1 cellular context compared by ENCODE assay signal in genomic region chr3:49465269-49466034, GRCh38.
TF ChIP-seq lines count a peak whose summit lies in the region.

No MANE protein-coding gene starts in this region.

TF ChIP-seq in K562, 482 proteins besides CTCF, POLR2A, EP300 and RAD21 (continued from another document and continues in another):
- no peak for TF ChIP-seq ZNF639 (CRISPR knock-in tag; conservative IDR thresholded peaks at IDR 0.05 in 1 of 2, IDR thresholded peaks at IDR 0.05 in 1 of 2)
- no peak for TF ChIP-seq NCOA6 (IDR thresholded peaks at IDR 0.05)
- TF ChIP-seq U2AF1 (optimal IDR thresholded peaks at IDR 0.05; ENCODE audit: low read depth, low read length): no peak
- no peak for TF ChIP-seq ID3 (CRISPR knock-in tag; IDR thresholded peaks at IDR 0.05)
- no peak for TF ChIP-seq ID3 (tag; IDR thresholded peaks at IDR 0.05)
- peak; percentile 85 for TF ChIP-seq CBFA2T3 (IDR thresholded peaks at IDR 0.05)
- peak; percentile 61; the same call in 1 of the 2 replicates for TF ChIP-seq SMARCA4 (IDR thresholded peaks at IDR 0.05)
- TF ChIP-seq POLR2H (tag; IDR thresholded peaks at IDR 0.05; ENCODE audit: low read depth): no peak
- TF ChIP-seq, protein P1, sequence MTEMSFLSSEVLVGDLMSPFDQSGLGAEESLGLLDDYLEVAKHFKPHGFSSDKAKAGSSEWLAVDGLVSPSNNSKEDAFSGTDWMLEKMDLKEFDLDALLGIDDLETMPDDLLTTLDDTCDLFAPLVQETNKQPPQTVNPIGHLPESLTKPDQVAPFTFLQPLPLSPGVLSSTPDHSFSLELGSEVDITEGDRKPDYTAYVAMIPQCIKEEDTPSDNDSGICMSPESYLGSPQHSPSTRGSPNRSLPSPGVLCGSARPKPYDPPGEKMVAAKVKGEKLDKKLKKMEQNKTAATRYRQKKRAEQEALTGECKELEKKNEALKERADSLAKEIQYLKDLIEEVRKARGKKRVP (CRISPR knock-in tag; IDR thresholded peaks at IDR 0.05): no peak
- peak; percentile 84 for TF ChIP-seq CEBPG (CRISPR knock-in tag; IDR thresholded peaks at IDR 0.05)
- TF ChIP-seq CEBPG (tag; conservative IDR thresholded peaks at IDR 0.05 in 1 of 2, IDR thresholded peaks at IDR 0.05 in 1 of 2): peak; percentile 92 to 94
- TF ChIP-seq TEAD1 (CRISPR knock-in tag; IDR thresholded peaks at IDR 0.05): 0 out of 4 replicates have a peak, but pooled peaks of 1 of the 2 experiments have one; percentile 32
- TF ChIP-seq JUND (IDR thresholded peaks at IDR 0.05; ENCODE audit: borderline replicate concordance, low read depth, low read length): peak; percentile 45; the same call in 1 of the 2 replicates
- TF ChIP-seq JUND (tag; IDR thresholded peaks at IDR 0.05; ENCODE audit: borderline replicate concordance, low read depth, low read length): peak; percentile 24; the same call in 1 of the 3 replicates
- no peak for TF ChIP-seq ZNF76 (CRISPR knock-in tag; IDR thresholded peaks at IDR 0.05; ENCODE audit: borderline replicate concordance)
- TF ChIP-seq STAG1 (CRISPR knock-in tag; IDR thresholded peaks at IDR 0.05; ENCODE audit: borderline replicate concordance): no peak
- TF ChIP-seq TARDBP (IDR thresholded peaks at IDR 0.05): no peak
- TF ChIP-seq MAZ (CRISPR knock-in tag; conservative IDR thresholded peaks at IDR 0.05 in 1 of 2, IDR thresholded peaks at IDR 0.05 in 1 of 2): 0 out of 4 replicates have a peak, but pooled peaks of 1 of the 2 experiments have one; percentile 31
- TF ChIP-seq, protein P2, sequence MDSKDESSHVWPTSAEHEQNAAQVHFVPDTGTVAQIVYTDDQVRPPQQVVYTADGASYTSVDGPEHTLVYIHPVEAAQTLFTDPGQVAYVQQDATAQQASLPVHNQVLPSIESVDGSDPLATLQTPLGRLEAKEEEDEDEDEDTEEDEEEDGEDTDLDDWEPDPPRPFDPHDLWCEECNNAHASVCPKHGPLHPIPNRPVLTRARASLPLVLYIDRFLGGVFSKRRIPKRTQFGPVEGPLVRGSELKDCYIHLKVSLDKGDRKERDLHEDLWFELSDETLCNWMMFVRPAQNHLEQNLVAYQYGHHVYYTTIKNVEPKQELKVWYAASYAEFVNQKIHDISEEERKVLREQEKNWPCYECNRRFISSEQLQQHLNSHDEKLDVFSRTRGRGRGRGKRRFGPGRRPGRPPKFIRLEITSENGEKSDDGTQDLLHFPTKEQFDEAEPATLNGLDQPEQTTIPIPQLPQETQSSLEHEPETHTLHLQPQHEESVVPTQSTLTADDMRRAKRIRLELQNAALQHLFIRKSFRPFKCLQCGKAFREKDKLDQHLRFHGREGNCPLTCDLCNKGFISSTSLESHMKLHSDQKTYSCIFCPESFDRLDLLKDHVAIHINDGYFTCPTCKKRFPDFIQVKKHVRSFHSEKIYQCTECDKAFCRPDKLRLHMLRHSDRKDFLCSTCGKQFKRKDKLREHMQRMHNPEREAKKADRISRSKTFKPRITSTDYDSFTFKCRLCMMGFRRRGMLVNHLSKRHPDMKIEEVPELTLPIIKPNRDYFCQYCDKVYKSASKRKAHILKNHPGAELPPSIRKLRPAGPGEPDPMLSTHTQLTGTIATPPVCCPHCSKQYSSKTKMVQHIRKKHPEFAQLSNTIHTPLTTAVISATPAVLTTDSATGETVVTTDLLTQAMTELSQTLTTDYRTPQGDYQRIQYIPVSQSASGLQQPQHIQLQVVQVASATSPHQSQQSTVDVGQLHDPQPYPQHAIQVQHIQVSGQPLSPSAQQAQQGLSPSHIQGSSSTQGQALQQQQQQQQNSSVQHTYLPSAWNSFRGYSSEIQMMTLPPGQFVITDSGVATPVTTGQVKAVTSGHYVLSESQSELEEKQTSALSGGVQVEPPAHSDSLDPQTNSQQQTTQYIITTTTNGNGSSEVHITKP (IDR thresholded peaks at IDR 0.05; ENCODE audit: partially characterized antibody): no peak
- TF ChIP-seq ZNF764 (CRISPR knock-in tag; IDR thresholded peaks at IDR 0.05; ENCODE audit: low read depth): no peak
- TF ChIP-seq PHF21A (IDR thresholded peaks at IDR 0.05; ENCODE audit: borderline replicate concordance, low read depth): no peak
- no peak for TF ChIP-seq SMAD3 (CRISPR knock-in tag; conservative IDR thresholded peaks at IDR 0.05)
- TF ChIP-seq ZNF395 (CRISPR knock-in tag; IDR thresholded peaks at IDR 0.05): 0 out of 2 replicates have a peak, but pooled peaks have one; percentile 35
- no peak for TF ChIP-seq FUS (optimal IDR thresholded peaks at IDR 0.05; ENCODE audit: low read depth, low read length)
- TF ChIP-seq ZNF311 (CRISPR knock-in tag; IDR thresholded peaks at IDR 0.05): no peak
- TF ChIP-seq FOXM1 (IDR thresholded peaks at IDR 0.05; ENCODE audit: low read depth): no peak
- TF ChIP-seq FOXM1 (CRISPR knock-in tag; IDR thresholded peaks at IDR 0.05; ENCODE audit: low read depth): no peak
- TF ChIP-seq, protein P3, sequence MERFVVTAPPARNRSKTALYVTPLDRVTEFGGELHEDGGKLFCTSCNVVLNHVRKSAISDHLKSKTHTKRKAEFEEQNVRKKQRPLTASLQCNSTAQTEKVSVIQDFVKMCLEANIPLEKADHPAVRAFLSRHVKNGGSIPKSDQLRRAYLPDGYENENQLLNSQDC (CRISPR knock-in tag; IDR thresholded peaks at IDR 0.05): no peak
- TF ChIP-seq SOX6 (IDR thresholded peaks at IDR 0.05): peak; percentile 87
- peak; percentile 58; the same call in 1 of the 2 replicates for TF ChIP-seq TAL1 (IDR thresholded peaks at IDR 0.05)
- no peak for TF ChIP-seq ZNF57 (CRISPR knock-in tag; IDR thresholded peaks at IDR 0.05)
- TF ChIP-seq, protein P4, sequence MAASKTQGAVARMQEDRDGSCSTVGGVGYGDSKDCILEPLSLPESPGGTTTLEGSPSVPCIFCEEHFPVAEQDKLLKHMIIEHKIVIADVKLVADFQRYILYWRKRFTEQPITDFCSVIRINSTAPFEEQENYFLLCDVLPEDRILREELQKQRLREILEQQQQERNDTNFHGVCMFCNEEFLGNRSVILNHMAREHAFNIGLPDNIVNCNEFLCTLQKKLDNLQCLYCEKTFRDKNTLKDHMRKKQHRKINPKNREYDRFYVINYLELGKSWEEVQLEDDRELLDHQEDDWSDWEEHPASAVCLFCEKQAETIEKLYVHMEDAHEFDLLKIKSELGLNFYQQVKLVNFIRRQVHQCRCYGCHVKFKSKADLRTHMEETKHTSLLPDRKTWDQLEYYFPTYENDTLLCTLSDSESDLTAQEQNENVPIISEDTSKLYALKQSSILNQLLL (CRISPR knock-in tag; IDR thresholded peaks at IDR 0.05; ENCODE audit: borderline replicate concordance): no peak
- no peak for TF ChIP-seq ZBED1 (IDR thresholded peaks at IDR 0.05)
- TF ChIP-seq, protein P5, sequence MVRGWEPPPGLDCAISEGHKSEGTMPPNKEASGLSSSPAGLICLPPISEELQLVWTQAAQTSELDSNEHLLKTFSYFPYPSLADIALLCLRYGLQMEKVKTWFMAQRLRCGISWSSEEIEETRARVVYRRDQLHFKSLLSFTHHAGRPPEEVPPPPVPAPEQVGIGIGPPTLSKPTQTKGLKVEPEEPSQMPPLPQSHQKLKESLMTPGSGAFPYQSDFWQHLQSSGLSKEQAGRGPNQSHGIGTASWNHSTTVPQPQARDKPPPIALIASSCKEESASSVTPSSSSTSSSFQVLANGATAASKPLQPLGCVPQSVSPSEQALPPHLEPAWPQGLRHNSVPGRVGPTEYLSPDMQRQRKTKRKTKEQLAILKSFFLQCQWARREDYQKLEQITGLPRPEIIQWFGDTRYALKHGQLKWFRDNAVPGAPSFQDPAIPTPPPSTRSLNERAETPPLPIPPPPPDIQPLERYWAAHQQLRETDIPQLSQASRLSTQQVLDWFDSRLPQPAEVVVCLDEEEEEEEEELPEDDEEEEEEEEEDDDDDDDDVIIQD (CRISPR knock-in tag; IDR thresholded peaks at IDR 0.05): no peak
- 0 out of 2 replicates have a peak, but pooled peaks have one; percentile 34 for TF ChIP-seq NFE2 (IDR thresholded peaks at IDR 0.05; ENCODE audit: low read depth)
- 0 out of 2 replicates have a peak, but pooled peaks have one; percentile 3 for TF ChIP-seq BHLHE40 (IDR thresholded peaks at IDR 0.05; ENCODE audit: low read length)
- TF ChIP-seq HMGN3 (IDR thresholded peaks at IDR 0.05; ENCODE audit: borderline replicate concordance, extremely low read depth, insufficient read length, low read depth, low read length): peak; percentile 26
- TF ChIP-seq EGR1 (conservative IDR thresholded peaks at IDR 0.05): peak; percentile 29; the same call in 1 of the 2 replicates
- no peak for TF ChIP-seq MTA2 (IDR thresholded peaks at IDR 0.05; ENCODE audit: low read depth)
- TF ChIP-seq BRCA1 (IDR thresholded peaks at IDR 0.05): no peak
- no peak for TF ChIP-seq BRCA1 (CRISPR knock-in tag; IDR thresholded peaks at IDR 0.05)
- peak in 1 of 2 experiments; percentile 46; a peak in 1 of 4 replicates for TF ChIP-seq TBL1XR1 (IDR thresholded peaks at IDR 0.05; ENCODE audit: low read length in 2 of 2)
- peak; percentile 10; the same call in 1 of the 2 replicates for TF ChIP-seq TFAP4 (CRISPR knock-in tag; IDR thresholded peaks at IDR 0.05; ENCODE audit: borderline replicate concordance)
- TF ChIP-seq ZSCAN29 (IDR thresholded peaks at IDR 0.05): no peak
- no peak for TF ChIP-seq HDAC8 (tag; IDR thresholded peaks at IDR 0.05)
- TF ChIP-seq STAT5A (IDR thresholded peaks at IDR 0.05; ENCODE audit: borderline replicate concordance, low read length): 0 out of 2 replicates have a peak, but pooled peaks have one; percentile 25
- 0 out of 2 replicates have a peak, but pooled peaks have one; percentile 41 for TF ChIP-seq ZEB2 (IDR thresholded peaks at IDR 0.05)
- TF ChIP-seq MCM5 (IDR thresholded peaks at IDR 0.05; ENCODE audit: low read depth): no peak
- TF ChIP-seq NCOR1 (IDR thresholded peaks at IDR 0.05): peak; percentile 59
- TF ChIP-seq MIER1 (IDR thresholded peaks at IDR 0.05; ENCODE audit: low read depth): no peak
- 0 out of 2 replicates have a peak, but pooled peaks have one; percentile 26 for TF ChIP-seq CXXC5 (CRISPR knock-in tag; IDR thresholded peaks at IDR 0.05)
- TF ChIP-seq ZBTB7A (IDR thresholded peaks at IDR 0.05; ENCODE audit: borderline replicate concordance, control insufficient read depth, low read depth, low read length): no peak
- no peak for TF ChIP-seq TEAD2 (tag; IDR thresholded peaks at IDR 0.05)
- TF ChIP-seq KLF10 (CRISPR knock-in tag; IDR thresholded peaks at IDR 0.05): no peak
- no peak for TF ChIP-seq RBBP5 (IDR thresholded peaks at IDR 0.05; ENCODE audit: borderline replicate concordance, insufficient read depth, low read length, poor library complexity, severe bottlenecking)
- TF ChIP-seq, protein P6, sequence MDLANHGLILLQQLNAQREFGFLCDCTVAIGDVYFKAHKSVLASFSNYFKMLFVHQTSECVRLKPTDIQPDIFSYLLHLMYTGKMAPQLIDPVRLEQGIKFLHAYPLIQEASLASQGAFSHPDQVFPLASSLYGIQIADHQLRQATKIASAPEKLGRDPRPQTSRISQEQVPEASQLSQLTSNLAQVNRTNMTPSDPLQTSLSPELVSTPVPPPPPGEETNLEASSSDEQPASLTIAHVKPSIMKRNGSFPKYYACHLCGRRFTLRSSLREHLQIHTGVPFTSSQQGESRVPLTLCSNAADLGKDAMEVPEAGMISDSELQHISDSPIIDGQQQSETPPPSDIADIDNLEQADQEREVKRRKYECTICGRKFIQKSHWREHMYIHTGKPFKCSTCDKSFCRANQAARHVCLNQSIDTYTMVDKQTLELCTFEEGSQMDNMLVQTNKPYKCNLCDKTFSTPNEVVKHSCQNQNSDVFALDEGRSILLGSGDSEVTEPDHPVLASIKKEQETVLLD (IDR thresholded peaks at IDR 0.05): no peak
